ENCODE assay signal across 20 cellular contexts in genomic region chr17:66634193-66634592, GRCh38.
DNase-seq lines count a peak whose midpoint lies in the region; ATAC-seq and TF ChIP-seq lines count a peak whose summit lies in the region.
"Had no signal": no experiment of that assay in that cellular context is flagged by ENCODE, and none has a peak within 500 bp of the region (broad histone marks: within the 10 kb centered on the region; RNA-seq: fewer than 3 reads in every experiment).

No MANE protein-coding gene starts in this region.

- H3K36me3 Mint-ChIP-seq in activated T-cell treated with anti-CD3 and anti-CD28 coated beads, Interleukin-2, amount 50 U/mL, for 24 hours (ENCODE audit: low read depth), result peaks cover 37% of the 10 kb centered on the region
- H3K36me3 Mint-ChIP-seq in T-helper 17 cell (ENCODE audit: low read depth), result no peaks in the 10 kb centered on the region
- peaks cover 9% of the 10 kb centered on the region for H3K36me3 Mint-ChIP-seq in activated CD8-positive, alpha-beta T cell treated with anti-CD3 and anti-CD28 coated beads for 36 hours (ENCODE audit: low read depth)
- peaks cover 3% of the 10 kb centered on the region for H3K36me3 Mint-ChIP-seq in activated naive CD8-positive, alpha-beta T cell treated with anti-CD3 and anti-CD28 coated beads, Interleukin-2, amount 50 U/mL, for 24 hours (ENCODE audit: low read depth)

- CTCF ChIA-PET in activated CD8-positive, alpha-beta T cell treated with anti-CD3 and anti-CD28 coated beads for 36 hours (lab: Charles Lee), result no interaction called here

- H3K4me1 Mint-ChIP-seq in activated T-cell treated with anti-CD3 and anti-CD28 coated beads, Interleukin-2, amount 50 U/mL, for 24 hours (ENCODE audit: low read depth), result peaks cover 79% of the 10 kb centered on the region
- H3K4me1 Mint-ChIP-seq in T-helper 17 cell, result peaks cover 22% of the 10 kb centered on the region
- H3K4me1 Mint-ChIP-seq in activated CD8-positive, alpha-beta T cell treated with anti-CD3 and anti-CD28 coated beads for 36 hours (ENCODE audit: low read depth), result peaks cover 66% of the 10 kb centered on the region
- peaks cover 73% of the 10 kb centered on the region for H3K4me1 Mint-ChIP-seq in activated naive CD8-positive, alpha-beta T cell treated with anti-CD3 and anti-CD28 coated beads, Interleukin-2, amount 50 U/mL, for 24 hours

- no peaks in the 10 kb centered on the region for H3K9me3 ChIP-seq in T-helper 17 cell (ENCODE audit: control insufficient read depth, low read length, poor library complexity, severe bottlenecking)
- H3K9me3 ChIP-seq: BLaER1, Caco-2, MG63 had no signal

- H3K27me3 Mint-ChIP-seq in activated T-cell treated with anti-CD3 and anti-CD28 coated beads, Interleukin-2, amount 50 U/mL, for 24 hours, result no peaks in the 10 kb centered on the region
- H3K27me3 Mint-ChIP-seq in T-helper 17 cell, result no peaks in the 10 kb centered on the region
- no peaks in the 10 kb centered on the region for H3K27me3 Mint-ChIP-seq in activated CD8-positive, alpha-beta T cell treated with anti-CD3 and anti-CD28 coated beads for 36 hours
- no peaks in the 10 kb centered on the region for H3K27me3 Mint-ChIP-seq in activated naive CD8-positive, alpha-beta T cell treated with anti-CD3 and anti-CD28 coated beads, Interleukin-2, amount 50 U/mL, for 24 hours
- H3K27me3 Mint-ChIP-seq: CD4-positive, alpha-beta memory T cell had no signal

- TF ChIP-seq CTCF in activated CD8-positive, alpha-beta T cell treated with anti-CD3 and anti-CD28 coated beads for 36 hours (IDR thresholded peaks at IDR 0.05), result no peak

- POLR2A ChIA-PET in activated CD8-positive, alpha-beta T cell treated with anti-CD3 and anti-CD28 coated beads for 36 hours (lab: Charles Lee), result interaction anchor here (1.1 to 1.6 kb wide), 2 partner anchors 33 to 168 kb away, joined by 3 to 4 read pairs; no protein-coding TSS in a partner anchor

- ATAC-seq in T-helper 17 cell (no peak), GM21528 (IDR thresholded peaks at IDR 0.05; ENCODE audit: low FRiP score, unreplicated experiment) (no peak)
- ATAC-seq in activated CD8-positive, alpha-beta T cell treated with anti-CD3 and anti-CD28 coated beads for 36 hours, result no peak
- ATAC-seq in activated naive CD8-positive, alpha-beta T cell treated with anti-CD3 and anti-CD28 coated beads, Interleukin-2, amount 50 U/mL, for 24 hours, result no peak

- DNase-seq in activated T-cell treated with anti-CD3 and anti-CD28 coated beads, Interleukin-2, amount 50 U/mL, for 24 hours, result no peak
- DNase-seq in activated T-cell treated with anti-CD3 and anti-CD28 coated beads for 4 hours (no peak), T-helper 17 cell (no peak)
- DNase-seq in activated CD8-positive, alpha-beta T cell treated with anti-CD3 and anti-CD28 coated beads for 36 hours, result no peak
- DNase-seq in activated naive CD8-positive, alpha-beta T cell treated with anti-CD3 and anti-CD28 coated beads, Interleukin-2, amount 50 U/mL, for 24 hours, result no peak
- DNase-seq in activated CD8-positive, alpha-beta memory T cell treated with anti-CD3 and anti-CD28 coated beads, Interleukin-2, amount 50 U/mL, for 4 hours, result no peak
- DNase-seq: Caco-2; CD4-positive, alpha-beta memory T cell; DMS 273 treated with DMSO at 0.1 percent for 48 hours; DMS79 treated with DMSO at 0.1 percent for 48 hours; H7; MG63; NCI-H1694 treated with DMSO at 0.1 percent for 48 hours; NCI-H2081 treated with DMSO at 0.1 percent for 48 hours; NCI-H446 treated with DMSO at 0.1 percent for 48 hours; PC-9; RPMI8226; SHP77 had no signal

- peak overlapping the region; percentile 76 for H3K27ac Mint-ChIP-seq in activated T-cell treated with anti-CD3 and anti-CD28 coated beads, Interleukin-2, amount 50 U/mL, for 24 hours
- H3K27ac Mint-ChIP-seq in T-helper 17 cell, result peak overlapping the region; percentile 8
- peak overlapping the region; percentile 82 for H3K27ac Mint-ChIP-seq in activated CD8-positive, alpha-beta T cell treated with anti-CD3 and anti-CD28 coated beads for 36 hours
- H3K27ac Mint-ChIP-seq in activated naive CD8-positive, alpha-beta T cell treated with anti-CD3 and anti-CD28 coated beads, Interleukin-2, amount 50 U/mL, for 24 hours, result peak overlapping the region; percentile 84

- no peaks in the 10 kb centered on the region for H3K9me3 Mint-ChIP-seq in activated T-cell treated with anti-CD3 and anti-CD28 coated beads, Interleukin-2, amount 50 U/mL, for 24 hours
- H3K9me3 Mint-ChIP-seq in activated CD8-positive, alpha-beta T cell treated with anti-CD3 and anti-CD28 coated beads for 36 hours, result no peaks in the 10 kb centered on the region
- H3K9me3 Mint-ChIP-seq in activated naive CD8-positive, alpha-beta T cell treated with anti-CD3 and anti-CD28 coated beads, Interleukin-2, amount 50 U/mL, for 24 hours, result no peaks in the 10 kb centered on the region
- H3K9me3 Mint-ChIP-seq: CD4-positive, alpha-beta memory T cell had no signal

- no peak overlapping the region for H3K4me3 Mint-ChIP-seq in activated T-cell treated with anti-CD3 and anti-CD28 coated beads, Interleukin-2, amount 50 U/mL, for 24 hours
- H3K4me3 Mint-ChIP-seq in T-helper 17 cell, result no peak overlapping the region
- H3K4me3 Mint-ChIP-seq in activated CD8-positive, alpha-beta T cell treated with anti-CD3 and anti-CD28 coated beads for 36 hours, result no peak overlapping the region
- no peak overlapping the region for H3K4me3 Mint-ChIP-seq in activated naive CD8-positive, alpha-beta T cell treated with anti-CD3 and anti-CD28 coated beads, Interleukin-2, amount 50 U/mL, for 24 hours
- H3K4me3 Mint-ChIP-seq: CD4-positive, alpha-beta memory T cell had no signal

- intact Hi-C loops in activated CD8-positive, alpha-beta T cell treated with anti-CD3 and anti-CD28 coated beads for 36 hours (cut with micrococcal nuclease), result no loop called here

Comparison
In these comparisons a context has a peak if more than half of its experiments do, and no peak if none do; other contexts are left out.
1. H3K27ac Mint-ChIP-seq: peak in every context shown above with its lines; median percentile 84 in activated naive CD8-positive, alpha-beta T cell treated with anti-CD3 and anti-CD28 coated beads, Interleukin-2, amount 50 U/mL, for 24 hours; 82 in activated CD8-positive, alpha-beta T cell treated with anti-CD3 and anti-CD28 coated beads for 36 hours; 76 in activated T-cell treated with anti-CD3 and anti-CD28 coated beads, Interleukin-2, amount 50 U/mL, for 24 hours; 8 in T-helper 17 cell.